In genomic region chr21:25881524-25882376, GRCh38 we compare ENCODE assay signal across 8 cellular contexts.
DNase-seq lines count a peak whose midpoint lies in the region; ATAC-seq, FAIRE-seq and TF ChIP-seq lines count a peak whose summit lies in the region.

No MANE protein-coding gene starts in this region.

- no peaks in the 10 kb centered on the region for H3K36me3 ChIP-seq in ovary

- H3K27ac ChIP-seq in foreskin keratinocyte (no peak overlapping the region), ovary (no peak overlapping the region)

- peak; percentile 70 for ATAC-seq in GM21526 (IDR thresholded peaks at IDR 0.05; ENCODE audit: low FRiP score, unreplicated experiment)
- peak; percentile 67 for ATAC-seq in activated T-helper 17 cell treated with anti-CD3 and anti-CD28 coated beads, Interleukin-2, amount 50 U/mL, for 72 hours (replicated peaks)
- peak; percentile 81 for ATAC-seq in foreskin keratinocyte

- WGBS in ovary, 3 donors = 64 to 67% (median 65%) methylated on average over 17 of the region's 17 CpGs

- H3K9me3 ChIP-seq in ovary = no peaks in the 10 kb centered on the region

- peaks cover 2% of the 10 kb centered on the region for H3K4me1 ChIP-seq in foreskin keratinocyte
- peaks cover 1% of the 10 kb centered on the region for H3K4me1 ChIP-seq in ovary (ENCODE audit: insufficient read depth)

- H3K27me3 ChIP-seq in foreskin keratinocyte (no peaks in the 10 kb centered on the region), ovary (no peaks in the 10 kb centered on the region)

- peak; percentile 66 for DNase-seq in ELR (ENCODE audit: low read depth)
- peak; percentile 55 for DNase-seq in HT1080 (ENCODE audit: low read depth)
- peak; percentile 72 for DNase-seq in RPMI8226
- no peak for DNase-seq in foreskin keratinocyte
- DNase-seq in ovary = peak; percentile 39 to 81 (median 67)
- DNase-seq in urothelium cell line (ENCODE audit: low spot score) = peak; percentile 71

- no peak for FAIRE-seq in urothelium cell line (lab: Jason Lieb, UNC)

- H3K4me3 ChIP-seq in ovary = no peak overlapping the region

- H3K4me1 Mint-ChIP-seq in activated T-helper 17 cell treated with anti-CD3 and anti-CD28 coated beads, Interleukin-2, amount 50 U/mL, for 72 hours = no peaks in the 10 kb centered on the region

- H3K36me3 Mint-ChIP-seq in activated T-helper 17 cell treated with anti-CD3 and anti-CD28 coated beads, Interleukin-2, amount 50 U/mL, for 72 hours (ENCODE audit: low read depth) = peaks cover 16% of the 10 kb centered on the region

- TF ChIP-seq CTCF in foreskin keratinocyte (conservative IDR thresholded peaks at IDR 0.05) = peak; percentile 78
- peak; percentile 59 to 71 (median 61) for TF ChIP-seq CTCF in ovary (IDR thresholded peaks at IDR 0.05)

- TF ChIP-seq EP300 in ovary (IDR thresholded peaks at IDR 0.05) = no peak

- TF ChIP-seq POLR2A in ovary (IDR thresholded peaks at IDR 0.05) = no peak

- no peaks in the 10 kb centered on the region for H3K27me3 Mint-ChIP-seq in activated T-helper 17 cell treated with anti-CD3 and anti-CD28 coated beads, Interleukin-2, amount 50 U/mL, for 72 hours

- H3K9me3 Mint-ChIP-seq in activated T-helper 17 cell treated with anti-CD3 and anti-CD28 coated beads, Interleukin-2, amount 50 U/mL, for 72 hours = no peaks in the 10 kb centered on the region

- no peak overlapping the region for H3K27ac Mint-ChIP-seq in activated T-helper 17 cell treated with anti-CD3 and anti-CD28 coated beads, Interleukin-2, amount 50 U/mL, for 72 hours

- intact Hi-C loops in ovary (cut with DNase I) = loop anchor here in 3 of 4 donors (5.0 to 10.0 kb wide), 3 partner anchors 291 to 836 kb away; partner anchors contain the start of gene APP (in 1 of the 3)

- H3K4me3 Mint-ChIP-seq in activated T-helper 17 cell treated with anti-CD3 and anti-CD28 coated beads, Interleukin-2, amount 50 U/mL, for 72 hours = no peak overlapping the region

Comparison
In these comparisons a context has a peak if more than half of its experiments do, and no peak if none do; other contexts are left out.
1. DNase-seq: peak in ELR (single experiment), HT1080 (single experiment), RPMI8226 (single experiment), ovary (5 of 5) and urothelium cell line (single experiment); none in foreskin keratinocyte (0 of 2).
2. Peak in every context shown above with its lines, with median percentiles within 50 percentile points of each other: ATAC-seq.